8 cellular contexts compared by ENCODE assay signal in genomic region chr12:32107376-32108267, GRCh38. TPM values are rescaled to one million over a fixed set of nuclear protein-coding genes. Genes with fewer than 3 reads are reported as not detected.
DNase-seq lines count a peak whose midpoint lies in the region; ATAC-seq and TF ChIP-seq lines count a peak whose summit lies in the region.

No MANE protein-coding gene starts in this region.

- H3K4me3 Mint-ChIP-seq in WTC11: peak overlapping the region; percentile 97

- TF ChIP-seq POLR2A in lower leg skin (IDR thresholded peaks at IDR 0.05): no peak

- peak overlapping the region; percentile 97 for H3K27ac Mint-ChIP-seq in WTC11

- H3K36me3 Mint-ChIP-seq in WTC11: peaks cover 4% of the 10 kb centered on the region

- H3K4me1 Mint-ChIP-seq in WTC11: peaks cover 46% of the 10 kb centered on the region

- no peaks in the 10 kb centered on the region for H3K27me3 Mint-ChIP-seq in WTC11 (ENCODE audit: low read depth)

- intact Hi-C loops in left cardiac atrium (cut with DNase I) (no loop called here), Right ventricle myocardium inferior (cut with DNase I) (loop anchor here (10.0 kb wide), 1 partner anchor 453 kb away; the partner anchor contains the start of gene ETFBKMT), lower leg skin (cut with DNase I; ENCODE audit: low total_unique reads) (no loop called here)

- ATAC-seq in left cardiac atrium (peak; percentile 5 to 22), Right ventricle myocardium inferior (no peak), WTC11 (peak; percentile 2; the same call in 1 of the 2 replicates)

- TF ChIP-seq CTCF in WTC11 (IDR thresholded peaks at IDR 0.05): no peak
- TF ChIP-seq CTCF in lower leg skin (IDR thresholded peaks at IDR 0.05): no peak

- DNase-seq in left cardiac atrium (no peak), Right ventricle myocardium inferior (ENCODE audit: missing footprints) (no peak), HS-5 (ENCODE audit: low read depth) (peak; percentile 66), WTC11 (ENCODE audit: low spot score) (no peak), cerebellum (ENCODE audit: low spot score) (peak; percentile 46), lower leg skin (ENCODE audit: low spot score in 2 of 2) (peak in 1 of 2 donors; percentile 75), NOMO-1 treated with DMSO at 0.1 percent for 48 hours (lab: John Stamatoyannopoulos, UW; ENCODE audit: unreplicated experiment) (no peak)
- DNase-seq in stimulated activated CD4-positive, alpha-beta T cell treated with anti-CD3 and anti-CD28 coated beads, TNF-alpha, amount 100 ng/mL, for 24 hours (ENCODE audit: low read depth in 3 of 3): peak in 2 of 3 experiments; percentile 17 to 27

- CTCF ChIA-PET in WTC11 (lab: Charles Lee): interaction anchor here (0.6 to 2.5 kb wide), 5 partner anchors 21 to 269 kb away, joined by 3 to 10 read pairs (median 3); partner anchors contain the start of gene RESF1

- WGBS in lower leg skin, 2 donors: 13 to 21% methylated on average over 14 of the region's 14 CpGs

- no peaks in the 10 kb centered on the region for H3K9me3 Mint-ChIP-seq in WTC11

- POLR2A ChIA-PET in WTC11 (lab: Charles Lee): interaction anchor here (0.6 kb wide), 2 partner anchors 131 to 229 kb away, joined by 3 to 4 read pairs; no protein-coding TSS in a partner anchor

- H3K4me3 ChIP-seq in lower leg skin (ENCODE audit: low read depth, poor library complexity, severe bottlenecking): peak overlapping the region; percentile 50

TF ChIP-seq in WTC11, 78 proteins besides CTCF, POLR2A, EP300 and RAD21:
- TF ChIP-seq ZMAT4 (CRISPR knock-in tag; IDR thresholded peaks at IDR 0.05): no peak
- TF ChIP-seq NR1H2 (CRISPR knock-in tag; IDR thresholded peaks at IDR 0.05): no peak
- no peak for TF ChIP-seq IRF1 (CRISPR knock-in tag; IDR thresholded peaks at IDR 0.05)
- TF ChIP-seq ZNF232 (CRISPR knock-in tag; IDR thresholded peaks at IDR 0.05): no peak
- no peak for TF ChIP-seq ZNF138 (CRISPR knock-in tag; conservative IDR thresholded peaks at IDR 0.05)
- no peak for TF ChIP-seq ZNF532 (CRISPR knock-in tag; IDR thresholded peaks at IDR 0.05; ENCODE audit: borderline replicate concordance)
- TF ChIP-seq HMGA2 (CRISPR knock-in tag; IDR thresholded peaks at IDR 0.05): no peak
- TF ChIP-seq ESRRA (CRISPR knock-in tag; IDR thresholded peaks at IDR 0.05; ENCODE audit: borderline replicate concordance): no peak
- no peak for TF ChIP-seq EMX1 (CRISPR knock-in tag; IDR thresholded peaks at IDR 0.05)
- no peak for TF ChIP-seq CBFB (CRISPR knock-in tag; IDR thresholded peaks at IDR 0.05; ENCODE audit: low read depth)
- TF ChIP-seq E2F1 (CRISPR knock-in tag; IDR thresholded peaks at IDR 0.05): no peak
- TF ChIP-seq ETV6 (CRISPR knock-in tag; IDR thresholded peaks at IDR 0.05): no peak
- TF ChIP-seq TEAD1 (CRISPR knock-in tag; IDR thresholded peaks at IDR 0.05): no peak
- TF ChIP-seq ELF4 (CRISPR knock-in tag; IDR thresholded peaks at IDR 0.05; ENCODE audit: low read depth): no peak
- no peak for TF ChIP-seq TEAD4 (CRISPR knock-in tag; IDR thresholded peaks at IDR 0.05)
- TF ChIP-seq AR (CRISPR knock-in tag; IDR thresholded peaks at IDR 0.05): no peak
- TF ChIP-seq ZNF416 (CRISPR knock-in tag; IDR thresholded peaks at IDR 0.05): no peak
- no peak for TF ChIP-seq PREB (CRISPR knock-in tag; IDR thresholded peaks at IDR 0.05; ENCODE audit: borderline replicate concordance)

RNA-seq across cellular contexts. Expression of gene BICD1, which starts 1.0 kb away (rescaled TPM):
- total RNA-seq in left cardiac atrium (10 to 100 TPM in 1 of 2 donors, 1 to 10 TPM in 1; 5.6 to 14.6 TPM), Right ventricle myocardium inferior (4.2 TPM), WTC11 (2021) (56.7 to 69.4 TPM (median 58.4 TPM) in 3 replicates), cerebellum (124 TPM), lower leg skin (1 to 10 TPM; 1.5 to 4.5 (median 2.4) TPM)

Comparison
In these comparisons a context has a peak if more than half of its experiments do, and no peak if none do; other contexts are left out.
1. DNase-seq: peak in HS-5 (single experiment), cerebellum (single experiment) and stimulated activated CD4-positive, alpha-beta T cell treated with anti-CD3 and anti-CD28 coated beads, TNF-alpha, amount 100 ng/mL, for 24 hours (2 of 3); none in left cardiac atrium (single experiment), Right ventricle myocardium inferior (single experiment), WTC11 (single experiment) and NOMO-1 treated with DMSO at 0.1 percent for 48 hours (single experiment).